8 cellular contexts compared by ENCODE assay signal in the genomic region with DNA sequence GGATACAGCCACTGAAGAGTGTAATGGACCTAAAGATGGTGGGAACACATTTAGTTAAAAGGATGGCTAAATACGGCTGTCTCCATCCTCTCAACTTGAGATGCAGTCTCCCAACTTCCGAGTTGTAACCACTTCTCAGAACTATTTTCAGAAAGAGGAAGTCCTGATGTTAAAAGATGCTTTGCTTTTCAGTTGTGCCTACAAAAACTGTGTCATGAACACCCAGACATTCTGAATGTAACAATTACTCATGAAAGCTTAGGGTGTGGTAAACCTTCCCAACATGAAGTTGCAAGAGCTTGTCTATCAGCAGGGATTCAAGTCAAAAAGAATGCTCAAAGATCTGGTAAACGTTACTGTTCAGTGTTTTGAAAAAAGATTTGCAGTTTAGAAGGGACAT.
DNase-seq lines count a peak whose midpoint lies in the region; ATAC-seq and TF ChIP-seq lines count a peak whose summit lies in the region.

No MANE protein-coding gene starts in this region.

- POLR2A ChIA-PET in HEK293T (lab: Yijun Ruan, JAX): no interaction called here

- ATAC-seq in activated CD8-positive, alpha-beta memory T cell treated with anti-CD3 and anti-CD28 coated beads, Interleukin-2, amount 10 ng/mL, durations not matched to agents 7 days and 5 days: peak; percentile 84
- peak; percentile 85 for ATAC-seq in HG02973 (IDR thresholded peaks at IDR 0.05; ENCODE audit: unreplicated experiment)
- ATAC-seq in stimulated activated memory B cell treated with anti-CD40 and anti-IgM and Interleukin-4, amounts not matched to agents 10 μg/mL and 1 μg/mL and 100 μg/mL, for 72 hours: peak; percentile 78

- no peaks in the 10 kb centered on the region for H3K9me3 ChIP-seq in SJCRH30 (replicated peaks)

- H3K27me3 ChIP-seq in SJCRH30: no peaks in the 10 kb centered on the region

- no peaks in the 10 kb centered on the region for H3K36me3 ChIP-seq in SJCRH30

- DNase-seq in activated CD8-positive, alpha-beta memory T cell treated with anti-CD3 and anti-CD28 coated beads, Interleukin-2, amount 10 ng/mL, durations not matched to agents 7 days and 5 days: no peak
- DNase-seq in activated CD8-positive, alpha-beta memory T cell treated with anti-CD3 and anti-CD28 coated beads, Interleukin-2, amount 50 U/mL, for 48 hours: no peak
- peak; percentile 97 for DNase-seq in SKM-1 treated with dmso at 0.1 percent for 144 hours (lab: John Stamatoyannopoulos, UW; ENCODE audit: unreplicated experiment)
- no peak for DNase-seq in SJCRH30
- DNase-seq in NCI-H510A (lab: John Stamatoyannopoulos, UW): no peak
- no peak for DNase-seq in HEK293T (ENCODE audit: extremely low spot score)

- peaks cover 77% of the 10 kb centered on the region for H3K36me3 Mint-ChIP-seq in activated CD8-positive, alpha-beta memory T cell treated with anti-CD3 and anti-CD28 coated beads, Interleukin-2, amount 10 ng/mL, durations not matched to agents 7 days and 5 days
- peaks cover 73% of the 10 kb centered on the region for H3K36me3 Mint-ChIP-seq in stimulated activated memory B cell treated with anti-CD40 and anti-IgM and Interleukin-4, amounts not matched to agents 10 μg/mL and 1 μg/mL and 100 μg/mL, for 72 hours

- no peaks in the 10 kb centered on the region for H3K9me3 Mint-ChIP-seq in activated CD8-positive, alpha-beta memory T cell treated with anti-CD3 and anti-CD28 coated beads, Interleukin-2, amount 10 ng/mL, durations not matched to agents 7 days and 5 days (ENCODE audit: low read depth)
- peaks cover 2% of the 10 kb centered on the region for H3K9me3 Mint-ChIP-seq in stimulated activated memory B cell treated with anti-CD40 and anti-IgM and Interleukin-4, amounts not matched to agents 10 μg/mL and 1 μg/mL and 100 μg/mL, for 72 hours

- H3K27ac Mint-ChIP-seq in activated CD8-positive, alpha-beta memory T cell treated with anti-CD3 and anti-CD28 coated beads, Interleukin-2, amount 10 ng/mL, durations not matched to agents 7 days and 5 days: peak overlapping the region; percentile 92
- H3K27ac Mint-ChIP-seq in stimulated activated memory B cell treated with anti-CD40 and anti-IgM and Interleukin-4, amounts not matched to agents 10 μg/mL and 1 μg/mL and 100 μg/mL, for 72 hours: peak overlapping the region; percentile 93

- no peaks in the 10 kb centered on the region for H3K27me3 Mint-ChIP-seq in activated CD8-positive, alpha-beta memory T cell treated with anti-CD3 and anti-CD28 coated beads, Interleukin-2, amount 10 ng/mL, durations not matched to agents 7 days and 5 days
- no peaks in the 10 kb centered on the region for H3K27me3 Mint-ChIP-seq in stimulated activated memory B cell treated with anti-CD40 and anti-IgM and Interleukin-4, amounts not matched to agents 10 μg/mL and 1 μg/mL and 100 μg/mL, for 72 hours

- H3K4me1 ChIP-seq in SJCRH30: no peaks in the 10 kb centered on the region

- peaks cover 60% of the 10 kb centered on the region for H3K4me1 Mint-ChIP-seq in activated CD8-positive, alpha-beta memory T cell treated with anti-CD3 and anti-CD28 coated beads, Interleukin-2, amount 10 ng/mL, durations not matched to agents 7 days and 5 days
- H3K4me1 Mint-ChIP-seq in stimulated activated memory B cell treated with anti-CD40 and anti-IgM and Interleukin-4, amounts not matched to agents 10 μg/mL and 1 μg/mL and 100 μg/mL, for 72 hours: peaks cover 79% of the 10 kb centered on the region

- no peak overlapping the region for H3K4me3 ChIP-seq in SJCRH30

- H3K4me3 Mint-ChIP-seq in activated CD8-positive, alpha-beta memory T cell treated with anti-CD3 and anti-CD28 coated beads, Interleukin-2, amount 10 ng/mL, durations not matched to agents 7 days and 5 days: peak overlapping the region; percentile 30
- peak overlapping the region; percentile 38 for H3K4me3 Mint-ChIP-seq in stimulated activated memory B cell treated with anti-CD40 and anti-IgM and Interleukin-4, amounts not matched to agents 10 μg/mL and 1 μg/mL and 100 μg/mL, for 72 hours

- CTCF ChIA-PET in activated CD8-positive, alpha-beta memory T cell treated with anti-CD3 and anti-CD28 coated beads, Interleukin-2, amount 10 ng/mL, durations not matched to agents 7 days and 5 days (lab: Charles Lee): interaction anchor here (0.7 to 1.6 kb wide), 5 partner anchors 9 to 108 kb away, joined by 3 to 7 read pairs (median 3); no protein-coding TSS in a partner anchor
- CTCF ChIA-PET in HEK293T (lab: Yijun Ruan, JAX): no interaction called here

- no peak overlapping the region for H3K27ac ChIP-seq in SJCRH30

TF ChIP-seq in HEK293T, 16 proteins besides CTCF, POLR2A, EP300 and RAD21:
- TF ChIP-seq FOXK2 (IDR thresholded peaks at IDR 0.05) (no peak), SP1 (IDR thresholded peaks at IDR 0.05) (no peak), HDGF (IDR thresholded peaks at IDR 0.05; ENCODE audit: borderline replicate concordance) (no peak), ARNT (IDR thresholded peaks at IDR 0.05) (no peak), NFRKB (IDR thresholded peaks at IDR 0.05) (no peak), FOXM1 (IDR thresholded peaks at IDR 0.05; ENCODE audit: borderline replicate concordance) (no peak)
- TF ChIP-seq, protein P1, sequence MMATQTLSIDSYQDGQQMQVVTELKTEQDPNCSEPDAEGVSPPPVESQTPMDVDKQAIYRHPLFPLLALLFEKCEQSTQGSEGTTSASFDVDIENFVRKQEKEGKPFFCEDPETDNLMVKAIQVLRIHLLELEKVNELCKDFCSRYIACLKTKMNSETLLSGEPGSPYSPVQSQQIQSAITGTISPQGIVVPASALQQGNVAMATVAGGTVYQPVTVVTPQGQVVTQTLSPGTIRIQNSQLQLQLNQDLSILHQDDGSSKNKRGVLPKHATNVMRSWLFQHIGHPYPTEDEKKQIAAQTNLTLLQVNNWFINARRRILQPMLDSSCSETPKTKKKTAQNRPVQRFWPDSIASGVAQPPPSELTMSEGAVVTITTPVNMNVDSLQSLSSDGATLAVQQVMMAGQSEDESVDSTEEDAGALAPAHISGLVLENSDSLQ (IDR thresholded peaks at IDR 0.05): no peak
